In the genomic region with DNA sequence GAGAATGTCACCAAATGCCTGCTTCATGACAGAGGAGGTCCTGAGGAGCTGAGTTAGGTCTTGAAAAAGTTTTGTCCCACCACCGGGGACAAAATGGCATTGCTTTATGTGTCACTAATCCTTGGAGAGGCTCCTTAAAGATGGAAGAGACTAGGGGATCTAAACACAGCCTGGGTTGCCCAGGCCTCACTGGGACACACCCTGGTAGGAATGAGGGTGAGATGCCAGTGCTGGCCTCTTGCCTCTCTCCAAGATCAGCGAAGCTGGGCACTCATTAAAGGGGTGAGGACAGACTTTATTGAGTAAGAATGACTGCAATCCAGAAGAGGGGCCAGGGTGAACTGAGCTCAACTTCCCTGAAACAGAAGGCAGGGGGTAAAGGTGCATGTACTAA, we compare ENCODE assay signal across 10 cellular contexts. TPM values are rescaled to one million over a fixed set of nuclear protein-coding genes. Genes with fewer than 3 reads are reported as not detected.
DNase-seq lines count a peak whose midpoint lies in the region; ATAC-seq and TF ChIP-seq lines count a peak whose summit lies in the region.
"Had no signal": no experiment of that assay in that cellular context is flagged by ENCODE, and none has a peak within 500 bp of the region (broad histone marks: within the 10 kb centered on the region; RNA-seq: fewer than 3 reads in every experiment).

No MANE protein-coding gene starts in this region.

- H4K20me1 ChIP-seq in BLaER1: peaks cover 17% of the 10 kb centered on the region
- no peaks in the 10 kb centered on the region for H4K20me1 ChIP-seq in DOHH2 (ENCODE audit: control insufficient read depth, insufficient read depth, low read depth, low read length)

- no peak overlapping the region for H3K23ac ChIP-seq in neuronal stem cell (ENCODE audit: low read depth, low read length, poor library complexity)

- DNase-seq in adrenal gland (peak in 4 of 7 donors; percentile 5 to 45 (median 12)), neuronal stem cell (ENCODE audit: low spot score) (no peak), NCI-H774 (lab: John Stamatoyannopoulos, UW) (no peak), GM13977 (ENCODE audit: low spot score) (no peak), UCSD-AML1 (lab: John Stamatoyannopoulos, UW; ENCODE audit: unreplicated experiment) (no peak)
- DNase-seq: activated CD4-positive, alpha-beta T cell treated with anti-CD3 and anti-CD28 coated beads, Interleukin-2, amount 50 U/mL, for 4 hours; left cardiac atrium had no signal

- no peak overlapping the region for H2BK120ac ChIP-seq in neuronal stem cell (ENCODE audit: low read depth, low read length)

- H3F3A ChIP-seq in DOHH2 (ENCODE audit: control insufficient read depth, insufficient read depth): peaks cover 34% of the 10 kb centered on the region

- H3K9me2 ChIP-seq in DOHH2 (replicated peaks; ENCODE audit: control insufficient read depth, low read length): no peaks in the 10 kb centered on the region

- no peaks in the 10 kb centered on the region for H3K79me2 ChIP-seq in DOHH2 (ENCODE audit: control insufficient read depth, low read length)

- TF ChIP-seq CTCF in DOHH2 (IDR thresholded peaks at IDR 0.05; ENCODE audit: low read depth, low read length, poor library complexity, severe bottlenecking) (no peak), adrenal gland (IDR thresholded peaks at IDR 0.05) (no peak), GM13977 (IDR thresholded peaks at IDR 0.05; ENCODE audit: extremely low read depth, insufficient read depth, missing control alignments) (no peak)

- no peak overlapping the region for H4K8ac ChIP-seq in neuronal stem cell (ENCODE audit: low read depth, low read length)

- H3K4me3 ChIP-seq in BLaER1 (no peak overlapping the region), DOHH2 (ENCODE audit: low read length) (peak overlapping the region; percentile 60), adrenal gland (no peak overlapping the region), neuronal stem cell (ENCODE audit: low read length in 2 of 2) (no peak overlapping the region)

- ATAC-seq in GM19463 (IDR thresholded peaks at IDR 0.05; ENCODE audit: unreplicated experiment): no peak

- H2BK12ac ChIP-seq in neuronal stem cell (ENCODE audit: low read length): no peak overlapping the region

- H3K79me1 ChIP-seq in neuronal stem cell (ENCODE audit: low read depth, low read length): no peaks in the 10 kb centered on the region

- H3K27ac ChIP-seq in BLaER1 (peak overlapping the region; percentile 93; the same call in 1 of the 2 replicates), DOHH2 (ENCODE audit: low read depth, low read length) (peak overlapping the region; percentile 99), adrenal gland (no peak overlapping the region), neuronal stem cell (replicated peaks; ENCODE audit: low read length) (no peak overlapping the region)

- WGBS in adrenal gland, 4 donors: 69 to 75% (median 74%) methylated on average over 2 of the region's 2 CpGs
- WGBS in neuronal stem cell (ENCODE audit: extremely low coverage in 2 of 2, insufficient read length in 2 of 2, insufficient replicate concordance in 1 of 2), 2 donors: no CpG with 5 or more reads among the region's 2 CpGs

- intact Hi-C loops in adrenal gland (cut with DNase I): no loop called here

- H2AFZ ChIP-seq in neuronal stem cell (ENCODE audit: low read length): no peak overlapping the region

- no peak overlapping the region for H3K4ac ChIP-seq in neuronal stem cell (ENCODE audit: low read length)

- peak overlapping the region; percentile 49 for H2AK5ac ChIP-seq in neuronal stem cell (ENCODE audit: low read depth, low read length)

- in situ Hi-C loops in GM13977 (cut with MboI; ENCODE audit: low pct_unique_long_range_greater_than_20kb, low sequenced_read_pairs, unreplicated experiment): no loop called here

- no peak overlapping the region for H4K91ac ChIP-seq in neuronal stem cell (ENCODE audit: low read depth, low read length, poor library complexity)

- no peak overlapping the region for H2BK15ac ChIP-seq in neuronal stem cell (ENCODE audit: low read length)

- no peak overlapping the region for H3K9ac ChIP-seq in BLaER1
- H3K9ac ChIP-seq in neuronal stem cell (ENCODE audit: low read depth, low read length, poor library complexity): no peak overlapping the region

- no peak overlapping the region for H2BK5ac ChIP-seq in neuronal stem cell (ENCODE audit: low read length)

- H3K14ac ChIP-seq in neuronal stem cell (ENCODE audit: low read length): no peak overlapping the region

- H3K27me3 ChIP-seq in BLaER1 (no peaks in the 10 kb centered on the region), DOHH2 (ENCODE audit: control insufficient read depth, low read length) (no peaks in the 10 kb centered on the region), adrenal gland (no peaks in the 10 kb centered on the region), neuronal stem cell (ENCODE audit: control insufficient read depth in 3 of 3, insufficient read depth in 3 of 3, low read depth in 1 of 3, low read length in 3 of 3) (peaks cover 0 to 12% (median 0%) of the 10 kb centered on the region in 3 experiments)

- H3K9me3 ChIP-seq in BLaER1: no peaks in the 10 kb centered on the region
- no peaks in the 10 kb centered on the region for H3K9me3 ChIP-seq in DOHH2 (ENCODE audit: control insufficient read depth, insufficient read depth, low read length)
- no peaks in the 10 kb centered on the region for H3K9me3 ChIP-seq in adrenal gland (replicated peaks in 1 of 3)
- H3K9me3 ChIP-seq in neuronal stem cell (replicated peaks in 1 of 2; ENCODE audit: control insufficient read depth in 2 of 2, insufficient read depth in 1 of 2, low read depth in 1 of 2, low read length in 2 of 2): no peaks in the 10 kb centered on the region

- H3K4me1 ChIP-seq in BLaER1: peaks cover 87% of the 10 kb centered on the region
- peaks cover 96% of the 10 kb centered on the region for H3K4me1 ChIP-seq in DOHH2 (ENCODE audit: control insufficient read depth, low read length)
- peaks cover 6 to 38% of the 10 kb centered on the region in 2 donors for H3K4me1 ChIP-seq in adrenal gland (replicated peaks in 1 of 2)
- H3K4me1 ChIP-seq in neuronal stem cell (ENCODE audit: control insufficient read depth in 2 of 2, insufficient read depth in 1 of 2, low read depth in 1 of 2, low read length in 2 of 2): peaks cover 0 to 10% of the 10 kb centered on the region in 2 donors

- H3K4me2 ChIP-seq in BLaER1 (peak overlapping the region; percentile 98), DOHH2 (ENCODE audit: low read length) (peak overlapping the region; percentile 73), neuronal stem cell (ENCODE audit: insufficient read depth, low read length, poor library complexity, severe bottlenecking) (no peak overlapping the region)

- H3K18ac ChIP-seq in neuronal stem cell (ENCODE audit: low read length): peak overlapping the region; percentile 28

- TF ChIP-seq POLR2A in adrenal gland (IDR thresholded peaks at IDR 0.05): no peak

- H3K36me3 ChIP-seq in BLaER1 (no peaks in the 10 kb centered on the region), DOHH2 (ENCODE audit: control insufficient read depth, low read length) (no peaks in the 10 kb centered on the region), adrenal gland (replicated peaks in 1 of 2) (no peaks in the 10 kb centered on the region), neuronal stem cell (replicated peaks in 1 of 2; ENCODE audit: control insufficient read depth in 2 of 2, insufficient read depth in 2 of 2, low read length in 2 of 2) (no peaks in the 10 kb centered on the region)

RNA-seq across cellular contexts. Expression of gene KLF13, which starts 58.5 kb away (rescaled TPM):
- total RNA-seq in adrenal gland: 10 to 100 TPM; 19.9 to 65.9 (median 37.8) TPM
- 10 to 100 TPM; 17.3 to 33.5 (median 21.0) TPM for polyA plus RNA-seq in adrenal gland
- polyA plus RNA-seq in neuronal stem cell (2013, experiment 1 of 2): 42.9 TPM
- 42.1 TPM for polyA plus RNA-seq in neuronal stem cell (2013, experiment 2 of 2)

Comparison
In these comparisons a context has a peak if more than half of its experiments do, and no peak if none do; other contexts are left out.
1. H3K27ac ChIP-seq: peak in BLaER1 (single experiment) and DOHH2 (single experiment); none in adrenal gland (0 of 5) and neuronal stem cell (single experiment).
2. DNase-seq: peak in adrenal gland (4 of 7); none in neuronal stem cell (single experiment), NCI-H774 (single experiment), GM13977 (single experiment) and UCSD-AML1 (single experiment).